In genomic region chr6:69816017-69816416, GRCh38 we compare ENCODE assay signal across 9 cellular contexts. TPM values are rescaled to one million over a fixed set of nuclear protein-coding genes. Genes with fewer than 3 reads are reported as not detected.
DNase-seq lines count a peak whose midpoint lies in the region; ATAC-seq and TF ChIP-seq lines count a peak whose summit lies in the region.
"Had no signal": no experiment of that assay in that cellular context is flagged by ENCODE, and none has a peak within 500 bp of the region (broad histone marks: within the 10 kb centered on the region; RNA-seq: fewer than 3 reads in every experiment).

No MANE protein-coding gene starts in this region.

- no peaks in the 10 kb centered on the region for H3K36me3 ChIP-seq in endodermal cell (ENCODE audit: control insufficient read depth, insufficient read depth, low read length)
- H3K36me3 ChIP-seq: cardiac muscle cell had no signal

- DNase-seq in endodermal cell (no peak), chondrocyte (ENCODE audit: low spot score) (no peak), HuH-7.5 (ENCODE audit: low spot score) (no peak), NCI-H1105 treated with DMSO at 0.1 percent for 48 hours (lab: John Stamatoyannopoulos, UW) (no peak), T-helper 9 cell (no peak)

- no peaks in the 10 kb centered on the region for H3K27me3 Mint-ChIP-seq in endodermal cell (ENCODE audit: insufficient read depth)
- H3K27me3 Mint-ChIP-seq in chondrocyte (ENCODE audit: low read depth), result no peaks in the 10 kb centered on the region

- no peaks in the 10 kb centered on the region for H3K9me3 ChIP-seq in endodermal cell (ENCODE audit: control insufficient read depth, low read length)

- no peaks in the 10 kb centered on the region for H3K27me3 ChIP-seq in endodermal cell (ENCODE audit: control insufficient read depth, insufficient read depth, low read length, poor library complexity, severe bottlenecking)
- H3K27me3 ChIP-seq: cardiac muscle cell had no signal

- H3K27ac ChIP-seq in endodermal cell (ENCODE audit: low read depth, low read length), result no peak overlapping the region
- H3K27ac ChIP-seq: cardiac muscle cell had no signal

- TF ChIP-seq CTCF in endodermal cell (conservative IDR thresholded peaks at IDR 0.05), result no peak
- no peak for TF ChIP-seq CTCF in chondrocyte (IDR thresholded peaks at IDR 0.05)

- peaks cover 15% of the 10 kb centered on the region for H3K4me1 ChIP-seq in endodermal cell (ENCODE audit: control insufficient read depth, insufficient read depth, low read length)

- peak; percentile 71 for ATAC-seq in GM18519 (IDR thresholded peaks at IDR 0.05; ENCODE audit: low FRiP score, unreplicated experiment)
- ATAC-seq in GM21528 (IDR thresholded peaks at IDR 0.05; ENCODE audit: low FRiP score, unreplicated experiment), result peak; percentile 75
- ATAC-seq in HG03432 (IDR thresholded peaks at IDR 0.05; ENCODE audit: unreplicated experiment), result peak; percentile 81

- WGBS in endodermal cell (ENCODE audit: insufficient coverage in 1 of 2, insufficient read length in 1 of 2), 2 experiments, result 100% methylated on average over 1 of the region's 1 CpG

- H3K9me3 Mint-ChIP-seq in endodermal cell (no peaks in the 10 kb centered on the region), chondrocyte (ENCODE audit: low read depth) (no peaks in the 10 kb centered on the region)

- H3K36me3 Mint-ChIP-seq in endodermal cell (ENCODE audit: low read depth) (no peaks in the 10 kb centered on the region), chondrocyte (ENCODE audit: low read depth) (no peaks in the 10 kb centered on the region)

- peak overlapping the region; percentile 48 for H3K27ac Mint-ChIP-seq in endodermal cell
- no peak overlapping the region for H3K27ac Mint-ChIP-seq in chondrocyte (ENCODE audit: unreplicated experiment)

- H3K4me3 Mint-ChIP-seq in endodermal cell, result no peak overlapping the region
- H3K4me3 Mint-ChIP-seq in chondrocyte (ENCODE audit: unreplicated experiment), result no peak overlapping the region

- H3K9ac ChIP-seq in endodermal cell (ENCODE audit: extremely low read depth, low read length, poor library complexity, severe bottlenecking), result no peak overlapping the region

- H3K4me1 Mint-ChIP-seq in endodermal cell (peaks cover 38% of the 10 kb centered on the region), chondrocyte (ENCODE audit: low read depth) (no peaks in the 10 kb centered on the region)

- H3K4me3 ChIP-seq in endodermal cell (ENCODE audit: low read length), result no peak overlapping the region
- H3K4me3 ChIP-seq: cardiac muscle cell had no signal

RNA-seq across cellular contexts. Expression of gene LMBRD1, which starts 19.2 kb away (rescaled TPM):
- total RNA-seq in endodermal cell, result 10 to 100 TPM; 30.1 to 34.8 TPM
- 30.5 TPM for polyA plus RNA-seq in endodermal cell (2013, experiment 1 of 2)
- polyA plus RNA-seq in endodermal cell (2013, experiment 2 of 2), result 30.9 TPM
- total RNA-seq in chondrocyte, result 28.7 to 36.1 TPM (median 28.8 TPM) in 3 replicates

RNA-seq across cellular contexts. Expression of gene COL19A1, which starts 50.3 kb away (rescaled TPM):
- total RNA-seq in endodermal cell, result 1 to 10 TPM; 1.4 to 1.5 TPM
- polyA plus RNA-seq in endodermal cell (2013, experiment 1 of 2), result 0.18 TPM
- 0.21 TPM for polyA plus RNA-seq in endodermal cell (2013, experiment 2 of 2)
- 0.22 to 2.0 TPM (median 2.0 TPM) in 3 replicates for total RNA-seq in chondrocyte
